Comparison of ENCODE assay signal across 1 cellular context in genomic region chr10:45361983-45362799, GRCh38.
TF ChIP-seq lines count a peak whose summit lies in the region.
"Not testable (repeated sequence)": the region's sequence is repeated elsewhere in the genome, so short reads cannot be mapped to it uniquely, and the experiment has no call there.

No MANE protein-coding gene starts in this region.

TF ChIP-seq in HepG2, 621 proteins besides CTCF, POLR2A, EP300 and RAD21:
- TF ChIP-seq ZNF281 (CRISPR knock-in tag; IDR thresholded peaks at IDR 0.05; ENCODE audit: borderline replicate concordance): peak; percentile 91
- TF ChIP-seq FOXA3 (CRISPR knock-in tag; IDR thresholded peaks at IDR 0.05): peak; percentile 47
- TF ChIP-seq FOXA1 (IDR thresholded peaks at IDR 0.05): not testable (repeated sequence)
- peak; percentile 70 for TF ChIP-seq FOXA1 (CRISPR knock-in tag; IDR thresholded peaks at IDR 0.05)
TF ChIP-seq in HepG2: peak in this region for 3; not testable (repeated sequence) for 618.
